22 cellular contexts compared by ENCODE assay signal in genomic region chr16:47045459-47045858, GRCh38.
DNase-seq lines count a peak whose midpoint lies in the region; ATAC-seq, FAIRE-seq and TF ChIP-seq lines count a peak whose summit lies in the region.
"Had no signal": no experiment of that assay in that cellular context is flagged by ENCODE, and none has a peak within 500 bp of the region (broad histone marks: within the 10 kb centered on the region; RNA-seq: fewer than 3 reads in every experiment).

No MANE protein-coding gene starts in this region.

- TF ChIP-seq CTCF in HL-60 (IDR thresholded peaks at IDR 0.05; ENCODE audit: insufficient read depth, low read length) = no peak
- TF ChIP-seq CTCF in fibroblast of the aortic adventitia (IDR thresholded peaks at IDR 0.05; ENCODE audit: insufficient read depth, low read length) = no peak
- TF ChIP-seq CTCF in HFFc6 (IDR thresholded peaks at IDR 0.05) = no peak
- TF ChIP-seq CTCF in PC-3 (conservative IDR thresholded peaks at IDR 0.05; ENCODE audit: low read depth, low read length) = no peak

- no peaks in the 10 kb centered on the region for H3F3A ChIP-seq in PC-3 (ENCODE audit: low read length, unreplicated experiment)

- H3K4me1 Mint-ChIP-seq in activated naive CD4-positive, alpha-beta T cell treated with anti-CD3 and anti-CD28 coated beads for 36 hours (ENCODE audit: low read depth) = peaks cover 16% of the 10 kb centered on the region
- no peaks in the 10 kb centered on the region; the same call in 1 of the 2 replicates for H3K4me1 Mint-ChIP-seq in HFFc6 (ENCODE audit: low read depth)

- DNase-seq in HL-60 (ENCODE audit: low read depth in 1 of 2, low spot score in 1 of 2) (peak in 1 of 2 experiments; percentile 30), RCC 7860 (ENCODE audit: low spot score) (no peak), fibroblast of the aortic adventitia (ENCODE audit: low read depth) (peak; percentile 25), HFFc6 (no peak), OCI-M2 (lab: John Stamatoyannopoulos, UW; ENCODE audit: unreplicated experiment) (no peak), PC-3 (no peak)
- DNase-seq in activated naive CD4-positive, alpha-beta T cell treated with anti-CD3 and anti-CD28 coated beads for 36 hours = no peak
- DNase-seq: activated CD4-positive, CD25-positive, alpha-beta regulatory T cell treated with anti-CD3 and anti-CD28 coated beads, Interleukin-2, amount 50 U/mL, for 72 hours; adrenal gland; Caco-2; mucosa of descending colon; NCI-H1930; SJCRH30; stimulated activated CD4-positive, alpha-beta T cell treated with anti-CD3 and anti-CD28 coated beads, Interleukin-1b, Interleukin-23, amount 100 ng/mL, for 48 hours had no signal

- H3K4me3 ChIP-seq in BLaER1 = no peak overlapping the region
- H3K4me3 ChIP-seq in HL-60 (replicated peaks; ENCODE audit: insufficient read depth, low read length) = no peak overlapping the region
- no peak overlapping the region for H3K4me3 ChIP-seq in fibroblast of the aortic adventitia (ENCODE audit: low read depth, low read length)
- H3K4me3 ChIP-seq in PC-3 (ENCODE audit: low read length) = no peak overlapping the region
- H3K4me3 ChIP-seq: adrenal gland, cardiac muscle cell, dorsolateral prefrontal cortex, mucosa of descending colon, SJCRH30, vagina had no signal

- no peaks in the 10 kb centered on the region for H3K27me3 ChIP-seq in BLaER1
- H3K27me3 ChIP-seq in HL-60 (ENCODE audit: insufficient read depth, poor library complexity, severe bottlenecking) = no peaks in the 10 kb centered on the region
- no peaks in the 10 kb centered on the region for H3K27me3 ChIP-seq in PC-3 (ENCODE audit: low read length)
- H3K27me3 ChIP-seq: adrenal gland, cardiac muscle cell, dorsolateral prefrontal cortex, SJCRH30, vagina had no signal

- no peak overlapping the region for H3K27ac ChIP-seq in BLaER1
- peak overlapping the region; percentile 20 for H3K27ac ChIP-seq in HL-60 (replicated peaks)
- H3K27ac ChIP-seq in PC-3 (ENCODE audit: low read length) = no peak overlapping the region
- H3K27ac ChIP-seq: adrenal gland, cardiac muscle cell, SJCRH30, vagina had no signal

- H3K9me3 ChIP-seq in BLaER1 = no peaks in the 10 kb centered on the region
- H3K9me3 ChIP-seq in PC-3 (ENCODE audit: low read length) = no peaks in the 10 kb centered on the region
- H3K9me3 ChIP-seq: adrenal gland, Caco-2, mucosa of descending colon, SJCRH30, vagina had no signal

- no peak overlapping the region for H3K27ac Mint-ChIP-seq in activated naive CD4-positive, alpha-beta T cell treated with anti-CD3 and anti-CD28 coated beads for 36 hours
- H3K27ac Mint-ChIP-seq in HFFc6 = no peak overlapping the region
- H3K27ac Mint-ChIP-seq: T-helper 2 cell treated with Interferon-gamma antibody and Interleukin-4, amounts not matched to agents 5 μg/mL and 100 μg/mL, for 36 hours had no signal

- peaks cover 27% of the 10 kb centered on the region for H3K4me1 ChIP-seq in BLaER1
- no peaks in the 10 kb centered on the region for H3K4me1 ChIP-seq in PC-3 (ENCODE audit: insufficient read depth, low read length)
- H3K4me1 ChIP-seq: Caco-2, SJCRH30, vagina had no signal

- H3K9me2 ChIP-seq in PC-3 (replicated peaks; ENCODE audit: low read length) = no peaks in the 10 kb centered on the region

- H3K36me3 ChIP-seq in BLaER1 (no peaks in the 10 kb centered on the region), PC-3 (ENCODE audit: low read depth, low read length) (no peaks in the 10 kb centered on the region)
- H3K36me3 ChIP-seq: adrenal gland, cardiac muscle cell, SJCRH30, vagina had no signal

- no TSS peak for BruUV-seq in PC-3 (replicated peaks; lab: Mats Ljungman, UMichigan)

- POLR2A ChIA-PET in PC-3 (lab: Charles Lee; ENCODE audit: unreplicated experiment) = no interaction called here

- H3K79me2 ChIP-seq in PC-3 (ENCODE audit: low read length) = no peaks in the 10 kb centered on the region

- intact Hi-C loops in activated naive CD4-positive, alpha-beta T cell treated with anti-CD3 and anti-CD28 coated beads for 36 hours (cut with micrococcal nuclease) = loop anchor here (10.0 kb wide), 1 partner anchor 419 kb away; the partner anchor contains the start of genes ITFG1 and PHKB
- intact Hi-C loops in PC-3 (cut with micrococcal nuclease) = no loop called here

- peak overlapping the region; percentile 64 for H3K4me2 ChIP-seq in BLaER1
- H3K4me2 ChIP-seq in PC-3 (ENCODE audit: low read length) = no peak overlapping the region

- H2AFZ ChIP-seq in PC-3 (ENCODE audit: low read length) = no peak overlapping the region

- FAIRE-seq in RCC 7860 (lab: Jason Lieb, UNC) = peak; percentile 4
- FAIRE-seq: HTR-8/SVneo had no signal

- H4K20me1 ChIP-seq in BLaER1 = no peaks in the 10 kb centered on the region
- H4K20me1 ChIP-seq in PC-3 (ENCODE audit: low read length) = no peaks in the 10 kb centered on the region

- ATAC-seq in PC-3 = no peak
- ATAC-seq: left lobe of liver, mucosa of descending colon, sciatic nerve had no signal

- H3K27me3 Mint-ChIP-seq in activated naive CD4-positive, alpha-beta T cell treated with anti-CD3 and anti-CD28 coated beads for 36 hours (ENCODE audit: low read depth) = no peaks in the 10 kb centered on the region
- H3K27me3 Mint-ChIP-seq in HFFc6 (ENCODE audit: insufficient read depth) = peaks cover 18% of the 10 kb centered on the region

- H3K9ac ChIP-seq in BLaER1 = 0 out of 2 replicates have a peak overlapping the region, but pooled peaks have one; percentile 19
- H3K9ac ChIP-seq in PC-3 (ENCODE audit: low read length) = no peak overlapping the region

- CTCF ChIA-PET in activated naive CD4-positive, alpha-beta T cell treated with anti-CD3 and anti-CD28 coated beads for 36 hours (lab: Charles Lee) = interaction anchor here (2.6 kb wide), 1 partner anchor 97 kb away, joined by 12 read pairs; no protein-coding TSS in a partner anchor
- CTCF ChIA-PET in PC-3 (lab: Charles Lee) = no interaction called here

- H3K4me3 Mint-ChIP-seq in activated naive CD4-positive, alpha-beta T cell treated with anti-CD3 and anti-CD28 coated beads for 36 hours = no peak overlapping the region
- no peak overlapping the region for H3K4me3 Mint-ChIP-seq in HFFc6
- H3K4me3 Mint-ChIP-seq: T-helper 2 cell treated with Interferon-gamma antibody and Interleukin-4, amounts not matched to agents 5 μg/mL and 100 μg/mL, for 36 hours had no signal

- no peaks in the 10 kb centered on the region for H3K36me3 Mint-ChIP-seq in activated naive CD4-positive, alpha-beta T cell treated with anti-CD3 and anti-CD28 coated beads for 36 hours (ENCODE audit: low read depth)
- H3K36me3 Mint-ChIP-seq in HFFc6 (ENCODE audit: low read depth) = no peaks in the 10 kb centered on the region

- H3K9me3 Mint-ChIP-seq in activated naive CD4-positive, alpha-beta T cell treated with anti-CD3 and anti-CD28 coated beads for 36 hours = no peaks in the 10 kb centered on the region
- H3K9me3 Mint-ChIP-seq in HFFc6 = no peaks in the 10 kb centered on the region
- H3K9me3 Mint-ChIP-seq: T-helper 2 cell treated with Interferon-gamma antibody and Interleukin-4, amounts not matched to agents 5 μg/mL and 100 μg/mL, for 36 hours had no signal
